Comparison of ENCODE assay signal across 19 cellular contexts in the genomic region with DNA sequence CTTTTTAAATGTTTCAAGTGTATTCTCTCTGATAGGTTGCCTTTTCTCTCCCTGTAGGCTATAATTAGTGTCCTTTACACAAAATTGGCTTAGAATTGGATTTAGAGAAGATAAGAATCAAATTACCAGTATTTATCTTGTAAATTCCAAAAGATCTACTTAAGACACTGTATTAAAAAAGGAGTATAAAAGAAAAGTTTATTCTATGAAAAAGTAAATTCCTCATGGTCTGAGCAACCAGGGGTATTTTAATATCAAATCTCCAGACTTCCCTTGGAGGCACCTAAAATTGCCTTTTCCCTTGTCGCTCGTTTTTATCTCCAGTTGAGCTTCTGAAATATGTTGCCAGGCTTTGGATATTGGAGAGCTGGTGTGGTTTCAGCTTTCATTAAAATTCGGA.
"Had no signal": no experiment of that assay in that cellular context is flagged by ENCODE, and none has a peak within 500 bp of the region (broad histone marks: within the 10 kb centered on the region; RNA-seq: fewer than 3 reads in every experiment).

No MANE protein-coding gene starts in this region.

- H3K4me3 Mint-ChIP-seq: activated CD4-positive, alpha-beta T cell treated with anti-CD3 and anti-CD28 coated beads, Interleukin-2, amount 10 ng/mL, durations not matched to agents 7 days and 5 days; activated naive CD4-positive, alpha-beta T cell treated with anti-CD3 and anti-CD28 coated beads for 36 hours; stimulated activated naive CD8-positive, alpha-beta T cell treated with anti-CD3 and anti-CD28 coated beads, Interleukin-15, Interleukin-2, amounts not matched to agents 100 ng/mL and 50 ng/mL, for 24 hours; T-helper 1 cell treated with Interleukin-12 subunit alpha and Interleukin-12 subunit beta and Interleukin-4 antibody, amounts not matched to agents 30 μg/mL and 1 μg/mL, for 36 hours had no signal

- DNase-seq: activated CD4-positive, alpha-beta T cell treated with anti-CD3 and anti-CD28 coated beads, Interleukin-2, amount 10 ng/mL, durations not matched to agents 7 days and 5 days; activated CD4-positive, CD25-positive, alpha-beta regulatory T cell; activated CD8-positive, alpha-beta memory T cell treated with anti-CD3 and anti-CD28 coated beads for 24 hours; activated naive CD4-positive, alpha-beta T cell treated with anti-CD3 and anti-CD28 coated beads for 36 hours; body of pancreas; central memory CD4-positive, alpha-beta T cell; dermis blood vessel endothelial cell; hypothalamus; lower lobe of right lung; midbrain; nucleus accumbens; right lobe of liver; SK-N-SH; stimulated activated CD4-positive, alpha-beta T cell treated with anti-CD3 and anti-CD28 coated beads, Interleukin-2, amount 100 ng/mL, for 48 hours; stimulated activated CD8-positive, alpha-beta memory T cell treated with anti-CD3 and anti-CD28 coated beads, Interleukin-4, amount 100 ng/mL, for 48 hours had no signal

- H3K9me3 Mint-ChIP-seq: activated CD4-positive, alpha-beta T cell treated with anti-CD3 and anti-CD28 coated beads, Interleukin-2, amount 10 ng/mL, durations not matched to agents 7 days and 5 days; activated naive CD4-positive, alpha-beta T cell treated with anti-CD3 and anti-CD28 coated beads for 36 hours; stimulated activated naive CD8-positive, alpha-beta T cell treated with anti-CD3 and anti-CD28 coated beads, Interleukin-15, Interleukin-2, amounts not matched to agents 100 ng/mL and 50 ng/mL, for 24 hours; T-helper 1 cell treated with Interleukin-12 subunit alpha and Interleukin-12 subunit beta and Interleukin-4 antibody, amounts not matched to agents 30 μg/mL and 1 μg/mL, for 36 hours had no signal

- ATAC-seq: body of pancreas, lower lobe of right lung, right lobe of liver had no signal

- H3K27me3 ChIP-seq: body of pancreas, right lobe of liver, tibial nerve had no signal

- H3K4me3 ChIP-seq: body of pancreas, lower lobe of right lung, prostate gland, right lobe of liver, tibial nerve had no signal

- H3K27ac ChIP-seq: lower lobe of right lung had no signal

- H3K9ac ChIP-seq: SK-N-SH had no signal

- H3K36me3 ChIP-seq: right lobe of liver had no signal

- H3K9me3 ChIP-seq: body of pancreas, lower lobe of right lung, prostate gland, right lobe of liver, SK-N-SH, tibial nerve had no signal

- H3K27me3 Mint-ChIP-seq: stimulated activated naive CD8-positive, alpha-beta T cell treated with anti-CD3 and anti-CD28 coated beads, Interleukin-15, Interleukin-2, amounts not matched to agents 100 ng/mL and 50 ng/mL, for 24 hours had no signal

- H3K27ac Mint-ChIP-seq: activated CD4-positive, alpha-beta T cell treated with anti-CD3 and anti-CD28 coated beads, Interleukin-2, amount 10 ng/mL, durations not matched to agents 7 days and 5 days; activated naive CD4-positive, alpha-beta T cell treated with anti-CD3 and anti-CD28 coated beads for 36 hours; stimulated activated naive CD8-positive, alpha-beta T cell treated with anti-CD3 and anti-CD28 coated beads, Interleukin-15, Interleukin-2, amounts not matched to agents 100 ng/mL and 50 ng/mL, for 24 hours; T-helper 1 cell treated with Interleukin-12 subunit alpha and Interleukin-12 subunit beta and Interleukin-4 antibody, amounts not matched to agents 30 μg/mL and 1 μg/mL, for 36 hours had no signal
